In genomic region chr6:90382760-90383159, GRCh38 we compare ENCODE assay signal across 17 cellular contexts.
"Had no signal": no experiment of that assay in that cellular context is flagged by ENCODE, and none has a peak within 500 bp of the region (broad histone marks: within the 10 kb centered on the region; RNA-seq: fewer than 3 reads in every experiment).

No MANE protein-coding gene starts in this region.

- H3K4me3 Mint-ChIP-seq: activated T-helper 1 cell treated with anti-CD3 and anti-CD28 coated beads, Interleukin-12 subunit alpha, Interleukin-12 subunit beta, Interleukin-2, Interleukin-4 antibody, amounts not matched to agents 30 ng/mL and 10 ng/mL and 1 ng/mL, durations not matched to agents 14 hours and 24 hours and 36 hours; nephron had no signal

- H3K36me3 Mint-ChIP-seq: immature natural killer cell had no signal

- H3K36me3 ChIP-seq: prostate gland, suprapubic skin had no signal

- DNase-seq: activated CD4-positive, alpha-beta T cell treated with anti-CD3 and anti-CD28 coated beads, Interleukin-2, amount 50 U/mL, for 48 hours; activated CD4-positive, CD25-positive, alpha-beta regulatory T cell treated with anti-CD3 and anti-CD28 coated beads, Interleukin-2, amount 50 U/mL, for 72 hours; activated naive CD4-positive, alpha-beta T cell; foreskin melanocyte; right cardiac atrium; stimulated activated CD4-positive, alpha-beta T cell treated with anti-CD3 and anti-CD28 coated beads, Interleukin-15, amount 100 ng/mL, for 24 hours; stimulated activated CD4-positive, alpha-beta T cell treated with anti-CD3 and anti-CD28 coated beads, Interleukin-4, amount 100 ng/mL, for 1 hour; stimulated activated naive CD4-positive, alpha-beta T cell treated with Interleukin-2 at 50 U/mL for 16 hours; trophoblast cell had no signal

- H3K27me3 ChIP-seq: suprapubic skin had no signal

- H3K9me3 ChIP-seq: prostate gland, suprapubic skin had no signal

- H3K9me3 Mint-ChIP-seq: activated T-helper 1 cell treated with anti-CD3 and anti-CD28 coated beads, Interleukin-12 subunit alpha, Interleukin-12 subunit beta, Interleukin-2, Interleukin-4 antibody, amounts not matched to agents 30 ng/mL and 10 ng/mL and 1 ng/mL, durations not matched to agents 14 hours and 24 hours and 36 hours; immature natural killer cell; nephron; T-helper 2 cell treated with Interferon-gamma antibody and Interleukin-4, amounts not matched to agents 5 μg/mL and 100 μg/mL, for 36 hours had no signal

- H3K4me1 Mint-ChIP-seq: nephron had no signal

- ATAC-seq: right cardiac atrium had no signal

- H3K27ac ChIP-seq: epithelial cell of prostate, prostate gland, skin epidermis, suprapubic skin had no signal

- H3K4me3 ChIP-seq: prostate gland, skin epidermis, suprapubic skin had no signal

- H3K4me1 ChIP-seq: prostate gland, suprapubic skin had no signal

- H3K27ac Mint-ChIP-seq: nephron had no signal
